ENCODE assay signal across 33 cellular contexts in genomic region chr12:112166051-112167015, GRCh38. TPM values are rescaled to one million over a fixed set of nuclear protein-coding genes. Genes with fewer than 3 reads are reported as not detected.
DNase-seq lines count a peak whose midpoint lies in the region; ATAC-seq, FAIRE-seq and TF ChIP-seq lines count a peak whose summit lies in the region.
"Had no signal": no experiment of that assay in that cellular context is flagged by ENCODE, and none has a peak within 500 bp of the region (broad histone marks: within the 10 kb centered on the region; RNA-seq: fewer than 3 reads in every experiment).

No MANE protein-coding gene starts in this region.

- no peak overlapping the region for H4K5ac ChIP-seq in H1 (ENCODE audit: insufficient read length, low read depth, low read length)

- H3K4me2 ChIP-seq in DND-41 (ENCODE audit: insufficient read depth, low read length) (no peak overlapping the region), H1 (ENCODE audit: insufficient read depth in 1 of 2, low read depth in 2 of 2, low read length in 2 of 2) (no peak overlapping the region)
- H3K4me2 ChIP-seq: BLaER1 treated with 17β-estradiol and CSF1 and Interleukin-3, amounts not matched to agents 10 nM and 100 nM; hepatocyte; KMS-11; smooth muscle cell had no signal

- no peaks in the 10 kb centered on the region for H3K79me2 ChIP-seq in DND-41 (ENCODE audit: insufficient read depth, low read length)
- H3K79me2 ChIP-seq in H1 (ENCODE audit: control insufficient read depth in 1 of 2, insufficient read depth in 2 of 2, low read length in 2 of 2) = no peaks in the 10 kb centered on the region
- H3K79me2 ChIP-seq: hepatocyte had no signal

- no peak overlapping the region for H2BK120ac ChIP-seq in H1 (replicated peaks; ENCODE audit: low read depth, low read length)

- H3K9me3 Mint-ChIP-seq in activated naive CD8-positive, alpha-beta T cell treated with anti-CD3 and anti-CD28 coated beads for 36 hours = peaks cover 3% of the 10 kb centered on the region
- H3K9me3 Mint-ChIP-seq in HFFc6 = no peaks in the 10 kb centered on the region
- H3K9me3 Mint-ChIP-seq: activated T-cell treated with anti-CD3 and anti-CD28 coated beads, Interleukin-2, amount 50 U/mL, for 72 hours; natural killer cell treated with Interleukin-12 subunit alpha and Interleukin-12 subunit beta and Interleukin-15 and Interleukin-18, amount 100 ng/mL, for 72 hours had no signal

- H3K36me3 ChIP-seq in DND-41 (ENCODE audit: insufficient read depth, low read length) (peaks cover 51% of the 10 kb centered on the region), H1 (ENCODE audit: control insufficient read depth in 2 of 4, insufficient read depth in 4 of 4, low read length in 3 of 4) (no peaks in the 10 kb centered on the region; a peak in 1 of 8 replicates)
- H3K36me3 ChIP-seq: MG63, ovary had no signal

- no peak overlapping the region for H2AK5ac ChIP-seq in H1 (ENCODE audit: low read depth, low read length)

- H3K27ac ChIP-seq in DND-41 (ENCODE audit: low read length) = peak overlapping the region; percentile 4; the same call in 1 of the 2 replicates
- no peak overlapping the region for H3K27ac ChIP-seq in H1 (ENCODE audit: low read depth, low read length)
- H3K27ac ChIP-seq: BLaER1 treated with 17β-estradiol and CSF1 and Interleukin-3, amounts not matched to agents 10 nM and 100 nM; brain microvascular endothelial cell; hepatocyte; KMS-11; ovary; tibial artery; VCaP had no signal

- no peak overlapping the region for H2BK12ac ChIP-seq in H1 (ENCODE audit: low read depth, low read length)

- H2BK5ac ChIP-seq in H1 (ENCODE audit: low read depth, low read length) = no peak overlapping the region

- H4K91ac ChIP-seq in H1 (replicated peaks; ENCODE audit: insufficient read length, low read length) = no peak overlapping the region

- no peaks in the 10 kb centered on the region for H3K27me3 Mint-ChIP-seq in activated naive CD8-positive, alpha-beta T cell treated with anti-CD3 and anti-CD28 coated beads for 36 hours
- peaks cover 3% of the 10 kb centered on the region for H3K27me3 Mint-ChIP-seq in HFFc6 (ENCODE audit: insufficient read depth)
- H3K27me3 Mint-ChIP-seq: natural killer cell treated with Interleukin-12 subunit alpha and Interleukin-12 subunit beta and Interleukin-15 and Interleukin-18, amount 100 ng/mL, for 72 hours had no signal

- H3K79me1 ChIP-seq in H1 (ENCODE audit: low read depth, low read length) = no peaks in the 10 kb centered on the region; the same call in 1 of the 2 replicates

- no peak for FAIRE-seq in H1 (lab: Jason Lieb, UNC)
- FAIRE-seq: GM12892, HTR-8/SVneo, RCC 7860 had no signal

- H3K4me3 ChIP-seq in DND-41 (ENCODE audit: low read depth in 1 of 2, low read length in 2 of 2) (no peak overlapping the region), H1 (ENCODE audit: extremely low read depth in 1 of 4, insufficient read depth in 2 of 4, low read depth in 3 of 4, low read length in 4 of 4) (no peak overlapping the region)
- H3K4me3 ChIP-seq: BLaER1 treated with 17β-estradiol and CSF1 and Interleukin-3, amounts not matched to agents 10 nM and 100 nM; hepatocyte; MG63; mucosa of descending colon; ovary; smooth muscle cell; tibial artery had no signal

- 0 out of 2 replicates have a peak overlapping the region, but pooled peaks have one; percentile 21 for H2BK20ac ChIP-seq in H1 (ENCODE audit: low read length)

- POLR2A ChIA-PET in H1 (lab: Charles Lee; ENCODE audit: partially characterized antibody) = interaction anchor here (1.1 kb wide), 1 partner anchor 40 kb away, joined by 4 read pairs; no protein-coding TSS in a partner anchor

- intact Hi-C loops in sciatic nerve (cut with DNase I) = no loop called here

- no peaks in the 10 kb centered on the region for H3K4me1 ChIP-seq in DND-41 (ENCODE audit: insufficient read depth, low read length)
- H3K4me1 ChIP-seq in H1 (replicated peaks in 1 of 4; ENCODE audit: control insufficient read depth in 3 of 4, insufficient read depth in 4 of 4, low read length in 3 of 4) = no peaks in the 10 kb centered on the region; a peak in 1 of 7 replicates
- H3K4me1 ChIP-seq: tibial artery had no signal

- H3K9me3 ChIP-seq in DND-41 (ENCODE audit: insufficient read depth, low read length, severe bottlenecking) (no peaks in the 10 kb centered on the region), H1 (ENCODE audit: insufficient read depth in 2 of 2, low read depth in 1 of 2, low read length in 1 of 2) (no peaks in the 10 kb centered on the region)
- H3K9me3 ChIP-seq: BLaER1 treated with 17β-estradiol and CSF1 and Interleukin-3, amounts not matched to agents 10 nM and 100 nM; MG63; mucosa of descending colon; ovary; tibial artery had no signal

- no peak overlapping the region for H3K56ac ChIP-seq in H1 (replicated peaks; ENCODE audit: insufficient read length, low read depth, low read length)

- H3K27me3 ChIP-seq in DND-41 (ENCODE audit: insufficient read depth, low read length, poor library complexity) = no peaks in the 10 kb centered on the region
- no peaks in the 10 kb centered on the region for H3K27me3 ChIP-seq in H1 (replicated peaks in 1 of 4; ENCODE audit: control insufficient read depth in 3 of 4, extremely low read depth in 1 of 4, insufficient read depth in 3 of 4, low read length in 3 of 4)
- H3K27me3 ChIP-seq: BLaER1 treated with 17β-estradiol and CSF1 and Interleukin-3, amounts not matched to agents 10 nM and 100 nM; brain microvascular endothelial cell; hepatocyte; MG63; ovary; tibial artery had no signal

- no peak overlapping the region for H3K4ac ChIP-seq in H1 (replicated peaks; ENCODE audit: insufficient read length, low read depth, low read length)

- peaks cover 20% of the 10 kb centered on the region for H3K36me3 Mint-ChIP-seq in activated naive CD8-positive, alpha-beta T cell treated with anti-CD3 and anti-CD28 coated beads for 36 hours
- H3K36me3 Mint-ChIP-seq in HFFc6 (ENCODE audit: low read depth) = peaks cover 11% of the 10 kb centered on the region; the same call in 1 of the 2 replicates
- H3K36me3 Mint-ChIP-seq: natural killer cell treated with Interleukin-12 subunit alpha and Interleukin-12 subunit beta and Interleukin-15 and Interleukin-18, amount 100 ng/mL, for 72 hours had no signal

- H3K4me3 Mint-ChIP-seq in activated naive CD8-positive, alpha-beta T cell treated with anti-CD3 and anti-CD28 coated beads for 36 hours = no peak overlapping the region
- H3K4me3 Mint-ChIP-seq in HFFc6 = no peak overlapping the region
- H3K4me3 Mint-ChIP-seq: activated T-cell treated with anti-CD3 and anti-CD28 coated beads, Interleukin-2, amount 50 U/mL, for 72 hours; natural killer cell treated with Interleukin-12 subunit alpha and Interleukin-12 subunit beta and Interleukin-15 and Interleukin-18, amount 100 ng/mL, for 72 hours had no signal

- no peak for ATAC-seq in DND-41 (ENCODE audit: insufficient read depth, low read depth)
- ATAC-seq in sciatic nerve = no peak
- ATAC-seq in HG02981 (IDR thresholded peaks at IDR 0.05; ENCODE audit: unreplicated experiment) = no peak
- ATAC-seq: activated T-cell treated with anti-CD3 and anti-CD28 coated beads, Interleukin-2, amount 50 U/mL, for 72 hours; mucosa of descending colon; natural killer cell treated with Interleukin-12 subunit alpha and Interleukin-12 subunit beta and Interleukin-15 and Interleukin-18, amount 100 ng/mL, for 72 hours had no signal

- H3K14ac ChIP-seq in H1 (ENCODE audit: insufficient read length) = no peak overlapping the region

- no peak overlapping the region for H2AFZ ChIP-seq in DND-41 (ENCODE audit: low read depth, low read length)
- H2AFZ ChIP-seq in H1 (ENCODE audit: low read length) = no peak overlapping the region
- H2AFZ ChIP-seq: hepatocyte had no signal

- H3K23ac ChIP-seq in H1 (ENCODE audit: insufficient read length) = no peak overlapping the region

- TF ChIP-seq RAD21 in H1 (IDR thresholded peaks at IDR 0.05 in 1 of 2, conservative IDR thresholded peaks at IDR 0.05 in 1 of 2; ENCODE audit: low read depth in 2 of 2, low read length in 2 of 2) = no peak

- WGBS in H1 (ENCODE audit: extremely low coverage in 1 of 2, insufficient coverage in 1 of 2, insufficient read length in 1 of 2, insufficient replicate concordance in 2 of 2, low coverage in 1 of 2, low lambda C conversion rate in 2 of 2, missing lambda C conversion rate in 1 of 2), 2 experiments = 90% methylated on average over 26 of the region's 26 CpGs; no CpG with 5 or more reads in 1 of the 2 experiments

- H3K18ac ChIP-seq in H1 (ENCODE audit: extremely low read depth, low read length) = no peak overlapping the region

- H3K9ac ChIP-seq in DND-41 (ENCODE audit: low read depth, low read length) (no peak overlapping the region), H1 (replicated peaks in 1 of 4; ENCODE audit: extremely low read depth in 1 of 4, low read depth in 3 of 4, low read length in 3 of 4) (no peak overlapping the region; a peak in 1 of 7 replicates)
- H3K9ac ChIP-seq: KMS-11 had no signal

- no peak overlapping the region for H3K27ac Mint-ChIP-seq in activated naive CD8-positive, alpha-beta T cell treated with anti-CD3 and anti-CD28 coated beads for 36 hours
- no peak overlapping the region for H3K27ac Mint-ChIP-seq in HFFc6
- H3K27ac Mint-ChIP-seq: activated T-cell treated with anti-CD3 and anti-CD28 coated beads, Interleukin-2, amount 50 U/mL, for 72 hours; natural killer cell treated with Interleukin-12 subunit alpha and Interleukin-12 subunit beta and Interleukin-15 and Interleukin-18, amount 100 ng/mL, for 72 hours had no signal

- H2BK15ac ChIP-seq in H1 (ENCODE audit: low read length) = no peak overlapping the region

- H4K20me1 ChIP-seq in DND-41 (ENCODE audit: insufficient read depth, low read length) (0 out of 2 replicates have a peak, but pooled peaks cover 7% of the 10 kb centered on the region), H1 (replicated peaks in 1 of 2; ENCODE audit: control insufficient read depth in 1 of 2, insufficient read depth in 2 of 2, low read length in 2 of 2) (no peaks in the 10 kb centered on the region)

- TF ChIP-seq EP300 in H1 (IDR thresholded peaks at IDR 0.05; ENCODE audit: borderline replicate concordance in 1 of 2, low read depth in 2 of 2, low read length in 2 of 2) = no peak

- no peaks in the 10 kb centered on the region for H3K23me2 ChIP-seq in H1 (ENCODE audit: low read depth, low read length)

- DNase-seq in D341Med (ENCODE audit: low spot score) (peak; percentile 24), DND-41 (no peak), H1 (ENCODE audit: low read depth in 1 of 2, low spot score in 2 of 2) (no peak), sciatic nerve (ENCODE audit: low spot score) (peak; percentile 48), HFFc6 (no peak)
- DNase-seq in activated naive CD8-positive, alpha-beta T cell treated with anti-CD3 and anti-CD28 coated beads for 36 hours = no peak
- DNase-seq: activated CD4-positive, alpha-beta T cell treated with anti-CD3 and anti-CD28 coated beads for 4 hours; activated naive CD4-positive, alpha-beta T cell treated with anti-CD3 and anti-CD28 coated beads, Interleukin-2, amount 50 U/mL, for 16 hours; activated T-cell treated with anti-CD3 and anti-CD28 coated beads, Interleukin-2, amount 50 U/mL, for 72 hours; amygdala; brain microvascular endothelial cell; DMS153; MG63; mucosa of descending colon; NCI-H1105 treated with DMSO at 0.1 percent for 48 hours; NCI-H187 treated with DMSO at 0.1 percent for 48 hours; NCI-H2171; NCI-H82; ovary; retina; stimulated activated CD4-positive, alpha-beta T cell treated with anti-CD3 and anti-CD28 coated beads, Interleukin-1b, Interleukin-23, amount 100 ng/mL, for 48 hours; T1000 had no signal

- TF ChIP-seq POLR2A in H1 (IDR thresholded peaks at IDR 0.05; ENCODE audit: control extremely low read depth in 1 of 2, low read depth in 2 of 2, low read length in 2 of 2) = no peak

- peak overlapping the region; percentile 72; the same call in 1 of the 2 replicates for H4K8ac ChIP-seq in H1 (ENCODE audit: extremely low read depth, insufficient read depth, low read length)

- H3K4me1 Mint-ChIP-seq in activated naive CD8-positive, alpha-beta T cell treated with anti-CD3 and anti-CD28 coated beads for 36 hours = peaks cover 5% of the 10 kb centered on the region
- peaks cover 7% of the 10 kb centered on the region for H3K4me1 Mint-ChIP-seq in HFFc6 (ENCODE audit: low read depth)

- TF ChIP-seq CTCF in DND-41 (IDR thresholded peaks at IDR 0.05; ENCODE audit: borderline replicate concordance, extremely low read depth, low read length, poor library complexity, severe bottlenecking) (no peak), H1 (IDR thresholded peaks at IDR 0.05; ENCODE audit: control extremely low read depth in 1 of 3, insufficient read depth in 1 of 3, low read depth in 1 of 3, low read length in 3 of 3) (no peak), HFFc6 (IDR thresholded peaks at IDR 0.05) (no peak)

- CTCF ChIA-PET in H1 (lab: Charles Lee; ENCODE audit: partially characterized antibody) = interaction anchor here (0.6 to 1.2 kb wide), 2 partner anchors 30 to 32 kb away, joined by 4 to 5 read pairs; no protein-coding TSS in a partner anchor

RNA-seq across cellular contexts. Expression of gene TRAFD1, which starts 41.0 kb away (rescaled TPM):
- 33.1 and 36.3 TPM in 2 replicates for total RNA-seq in H1 (2021; fragmentation: NEBNext Ultra II Directional; extraction: Animal tissue kit (Norgen Biotek cat#: 25700))
- polyA plus RNA-seq in H1 (2011; rRNA removed) = 16.1 and 18.1 TPM in 2 replicates
- 24.2 TPM for polyA plus RNA-seq in H1 (2011; cell fraction: cytosol; rRNA removed)
- polyA plus RNA-seq in H1 (2011; cell fraction: nucleus; rRNA removed) = 20.6 TPM
- polyA plus RNA-seq in H1 (2012, experiment 1 of 2) = 28.4 to 33.5 TPM (median 31.0 TPM) in 4 replicates
- 25.2 TPM for polyA plus RNA-seq in H1 (2012, experiment 2 of 2)
- 17.9 TPM for polyA plus RNA-seq in H1 (2013, experiment 1 of 2)
- polyA plus RNA-seq in H1 (2013, experiment 2 of 2) = 16.1 TPM
- 28.5 and 32.7 TPM in 2 replicates for polyA minus RNA-seq in H1 (2011; rRNA and poly(A)+ RNA removed)
- 10.0 TPM for polyA minus RNA-seq in H1 (2011; cell fraction: cytosol; rRNA and poly(A)+ RNA removed)
- 11.2 TPM for polyA minus RNA-seq in H1 (2011; cell fraction: nucleus; rRNA and poly(A)+ RNA removed)
- 26.5 TPM for total RNA-seq in sciatic nerve
- total RNA-seq in activated naive CD8-positive, alpha-beta T cell treated with anti-CD3 and anti-CD28 coated beads for 36 hours = 10 to 100 TPM; 49.6 to 49.8 TPM
- 10 to 100 TPM; 22.8 to 25.1 (median 24.0) TPM for total RNA-seq in HFFc6 (2021; fragmentation: NEBNext Ultra II Directional; extraction: Animal tissue kit (Norgen Biotek cat#: 25700))

RNA-seq across cellular contexts. Expression of gene NAA25, which starts 57.8 kb away (rescaled TPM):
- 53.4 and 60.3 TPM in 2 replicates for total RNA-seq in H1 (2021; fragmentation: NEBNext Ultra II Directional; extraction: Animal tissue kit (Norgen Biotek cat#: 25700))
- polyA plus RNA-seq in H1 (2011; rRNA removed) = 7.8 and 10.8 TPM in 2 replicates
- polyA plus RNA-seq in H1 (2011; cell fraction: cytosol; rRNA removed) = 12.5 TPM
- polyA plus RNA-seq in H1 (2011; cell fraction: nucleus; rRNA removed) = 16.0 TPM
- polyA plus RNA-seq in H1 (2012, experiment 1 of 2) = 14.9 to 27.3 TPM (median 18.9 TPM) in 4 replicates
- 1.5 TPM for polyA plus RNA-seq in H1 (2012, experiment 2 of 2)
- polyA plus RNA-seq in H1 (2013, experiment 1 of 2) = 35.0 TPM
- polyA plus RNA-seq in H1 (2013, experiment 2 of 2) = 39.9 TPM
- polyA minus RNA-seq in H1 (2011; rRNA and poly(A)+ RNA removed) = 69.8 and 95.8 TPM in 2 replicates
- polyA minus RNA-seq in H1 (2011; cell fraction: cytosol; rRNA and poly(A)+ RNA removed) = 23.3 TPM
- polyA minus RNA-seq in H1 (2011; cell fraction: nucleus; rRNA and poly(A)+ RNA removed) = 38.6 TPM
- total RNA-seq in sciatic nerve = 43.6 TPM
- 10 to 100 TPM; 51.3 to 54.9 TPM for total RNA-seq in activated naive CD8-positive, alpha-beta T cell treated with anti-CD3 and anti-CD28 coated beads for 36 hours
- total RNA-seq in HFFc6 (2021; fragmentation: NEBNext Ultra II Directional; extraction: Animal tissue kit (Norgen Biotek cat#: 25700)) = 10 to 100 TPM; 21.2 to 26.8 (median 23.8) TPM

Comparison
In these comparisons a context has a peak if more than half of its experiments do, and no peak if none do; other contexts are left out.
1. DNase-seq: peak in D341Med (single experiment) and sciatic nerve (single experiment); none in DND-41 (single experiment), H1 (0 of 2), activated naive CD8-positive, alpha-beta T cell treated with anti-CD3 and anti-CD28 coated beads for 36 hours (single experiment) and HFFc6 (single experiment).